Comparison of ENCODE assay signal across 1 cellular context in genomic region chrX:97397371-97397770, GRCh38.
TF ChIP-seq lines count a peak whose summit lies in the region.

No MANE protein-coding gene starts in this region.

TF ChIP-seq in GM23338, 12 proteins besides CTCF, POLR2A, EP300 and RAD21 (continued from another document):
- TF ChIP-seq, protein P1, sequence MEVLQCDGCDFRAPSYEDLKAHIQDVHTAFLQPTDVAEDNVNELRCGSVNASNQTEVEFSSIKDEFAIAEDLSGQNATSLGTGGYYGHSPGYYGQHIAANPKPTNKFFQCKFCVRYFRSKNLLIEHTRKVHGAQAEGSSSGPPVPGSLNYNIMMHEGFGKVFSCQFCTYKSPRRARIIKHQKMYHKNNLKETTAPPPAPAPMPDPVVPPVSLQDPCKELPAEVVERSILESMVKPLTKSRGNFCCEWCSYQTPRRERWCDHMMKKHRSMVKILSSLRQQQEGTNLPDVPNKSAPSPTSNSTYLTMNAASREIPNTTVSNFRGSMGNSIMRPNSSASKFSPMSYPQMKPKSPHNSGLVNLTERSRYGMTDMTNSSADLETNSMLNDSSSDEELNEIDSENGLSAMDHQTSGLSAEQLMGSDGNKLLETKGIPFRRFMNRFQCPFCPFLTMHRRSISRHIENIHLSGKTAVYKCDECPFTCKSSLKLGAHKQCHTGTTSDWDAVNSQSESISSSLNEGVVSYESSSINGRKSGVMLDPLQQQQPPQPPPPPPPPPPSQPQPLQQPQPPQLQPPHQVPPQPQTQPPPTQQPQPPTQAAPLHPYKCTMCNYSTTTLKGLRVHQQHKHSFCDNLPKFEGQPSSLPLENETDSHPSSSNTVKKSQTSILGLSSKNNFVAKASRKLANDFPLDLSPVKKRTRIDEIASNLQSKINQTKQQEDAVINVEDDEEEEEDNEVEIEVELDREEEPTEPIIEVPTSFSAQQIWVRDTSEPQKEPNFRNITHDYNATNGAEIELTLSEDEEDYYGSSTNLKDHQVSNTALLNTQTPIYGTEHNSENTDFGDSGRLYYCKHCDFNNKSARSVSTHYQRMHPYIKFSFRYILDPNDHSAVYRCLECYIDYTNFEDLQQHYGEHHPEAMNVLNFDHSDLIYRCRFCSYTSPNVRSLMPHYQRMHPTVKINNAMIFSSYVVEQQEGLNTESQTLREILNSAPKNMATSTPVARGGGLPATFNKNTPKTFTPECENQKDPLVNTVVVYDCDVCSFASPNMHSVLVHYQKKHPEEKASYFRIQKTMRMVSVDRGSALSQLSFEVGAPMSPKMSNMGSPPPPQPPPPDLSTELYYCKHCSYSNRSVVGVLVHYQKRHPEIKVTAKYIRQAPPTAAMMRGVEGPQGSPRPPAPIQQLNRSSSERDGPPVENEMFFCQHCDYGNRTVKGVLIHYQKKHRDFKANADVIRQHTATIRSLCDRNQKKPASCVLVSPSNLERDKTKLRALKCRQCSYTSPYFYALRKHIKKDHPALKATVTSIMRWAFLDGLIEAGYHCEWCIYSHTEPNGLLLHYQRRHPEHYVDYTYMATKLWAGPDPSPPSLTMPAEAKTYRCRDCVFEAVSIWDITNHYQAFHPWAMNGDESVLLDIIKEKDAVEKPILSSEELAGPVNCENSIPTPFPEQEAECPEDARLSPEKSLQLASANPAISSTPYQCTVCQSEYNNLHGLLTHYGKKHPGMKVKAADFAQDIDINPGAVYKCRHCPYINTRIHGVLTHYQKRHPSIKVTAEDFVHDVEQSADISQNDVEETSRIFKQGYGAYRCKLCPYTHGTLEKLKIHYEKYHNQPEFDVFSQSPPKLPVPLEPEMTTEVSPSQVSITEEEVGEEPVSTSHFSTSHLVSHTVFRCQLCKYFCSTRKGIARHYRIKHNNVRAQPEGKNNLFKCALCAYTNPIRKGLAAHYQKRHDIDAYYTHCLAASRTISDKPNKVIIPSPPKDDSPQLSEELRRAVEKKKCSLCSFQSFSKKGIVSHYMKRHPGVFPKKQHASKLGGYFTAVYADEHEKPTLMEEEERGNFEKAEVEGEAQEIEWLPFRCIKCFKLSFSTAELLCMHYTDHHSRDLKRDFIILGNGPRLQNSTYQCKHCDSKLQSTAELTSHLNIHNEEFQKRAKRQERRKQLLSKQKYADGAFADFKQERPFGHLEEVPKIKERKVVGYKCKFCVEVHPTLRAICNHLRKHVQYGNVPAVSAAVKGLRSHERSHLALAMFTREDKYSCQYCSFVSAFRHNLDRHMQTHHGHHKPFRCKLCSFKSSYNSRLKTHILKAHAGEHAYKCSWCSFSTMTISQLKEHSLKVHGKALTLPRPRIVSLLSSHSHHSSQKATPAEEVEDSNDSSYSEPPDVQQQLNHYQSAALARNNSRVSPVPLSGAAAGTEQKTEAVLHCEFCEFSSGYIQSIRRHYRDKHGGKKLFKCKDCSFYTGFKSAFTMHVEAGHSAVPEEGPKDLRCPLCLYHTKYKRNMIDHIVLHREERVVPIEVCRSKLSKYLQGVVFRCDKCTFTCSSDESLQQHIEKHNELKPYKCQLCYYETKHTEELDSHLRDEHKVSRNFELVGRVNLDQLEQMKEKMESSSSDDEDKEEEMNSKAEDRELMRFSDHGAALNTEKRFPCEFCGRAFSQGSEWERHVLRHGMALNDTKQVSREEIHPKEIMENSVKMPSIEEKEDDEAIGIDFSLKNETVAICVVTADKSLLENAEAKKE (CRISPR knock-in tag; IDR thresholded peaks at IDR 0.05), result no peak
- no peak for TF ChIP-seq EZH2phosphoT487 (IDR thresholded peaks at IDR 0.05; ENCODE audit: unreplicated experiment)
